Comparison of ENCODE assay signal across 1 cellular context in the genomic region with DNA sequence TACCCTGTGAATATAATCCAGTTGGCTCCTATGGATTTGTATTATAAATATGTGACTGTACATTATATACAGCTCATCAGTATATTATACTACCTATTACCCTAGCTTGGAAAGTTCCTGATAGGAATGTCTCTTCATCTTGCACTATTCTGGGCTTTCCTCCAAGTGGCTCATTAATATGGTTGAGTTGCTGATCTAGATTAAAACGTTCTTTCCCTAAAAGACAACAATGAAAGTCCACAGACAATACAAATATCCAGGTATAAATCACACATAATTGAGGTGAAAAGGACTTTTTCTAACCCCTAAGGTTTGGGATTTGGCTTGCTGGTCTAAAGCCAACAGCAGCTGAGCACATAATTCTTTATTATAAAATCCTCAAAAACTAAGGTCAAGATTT.
TF ChIP-seq lines count a peak whose summit lies in the region.

No MANE protein-coding gene starts in this region.

TF ChIP-seq in HEK293, 187 proteins besides CTCF, POLR2A, EP300 and RAD21 (continued from another document):
- no peak for TF ChIP-seq ZFHX2 (tag by site-specific recombination; conservative IDR thresholded peaks at IDR 0.05)
TF ChIP-seq in HEK293: peak in this region for 5.
